Comparison of ENCODE assay signal across 8 cellular contexts in the genomic region with DNA sequence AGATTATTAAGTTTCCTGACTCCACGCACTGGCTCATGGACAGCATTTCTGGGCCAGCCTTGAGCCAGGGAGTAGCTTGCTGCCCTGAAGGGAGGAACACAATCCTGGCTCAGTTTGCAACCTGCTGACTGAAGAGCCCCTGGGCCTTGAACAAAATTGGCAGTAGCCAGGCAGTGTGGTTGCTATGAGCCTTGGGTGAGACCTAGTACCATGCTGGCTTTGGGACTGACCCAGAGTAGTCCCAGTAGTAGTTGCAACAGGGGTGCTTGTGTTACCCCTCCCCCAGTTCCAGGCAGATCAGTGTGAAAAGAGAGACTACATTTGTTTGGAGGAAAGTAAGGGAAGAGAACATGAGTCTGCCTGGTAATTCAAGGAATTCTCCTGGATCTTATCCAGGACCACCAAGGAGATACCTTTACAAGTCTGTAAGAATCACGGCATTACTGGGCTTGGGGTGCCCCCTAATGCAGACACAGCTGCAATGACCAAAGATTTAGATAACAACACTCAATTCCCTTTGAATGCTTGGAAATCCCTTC. TPM values are rescaled to one million over a fixed set of nuclear protein-coding genes. Genes with fewer than 3 reads are reported as not detected.
DNase-seq lines count a peak whose midpoint lies in the region; ATAC-seq and TF ChIP-seq lines count a peak whose summit lies in the region.

No MANE protein-coding gene starts in this region.

- in situ Hi-C loops in GM13976 (cut with MboI; ENCODE audit: low sequenced_read_pairs, unreplicated experiment): no loop called here

- no peaks in the 10 kb centered on the region for H3K27me3 Mint-ChIP-seq in brain

- DNase-seq in M059J (ENCODE audit: low read depth) (peak; percentile 77), islet precursor cell (peak; percentile 76), COLO668 (lab: John Stamatoyannopoulos, UW; ENCODE audit: unreplicated experiment) (no peak), GM13976 (ENCODE audit: low spot score) (no peak)

- H3K9me3 Mint-ChIP-seq in brain: peaks cover 0 to 9% (median 6%) of the 10 kb centered on the region in 5 experiments

- H3K4me3 ChIP-seq in ACC112 (ENCODE audit: low read depth, low read length): no peak overlapping the region

- peak overlapping the region; percentile 11; the same call in 1 of the 2 replicates for H3K27ac ChIP-seq in ACC112 (ENCODE audit: low read depth, low read length)

- no peaks in the 10 kb centered on the region for H3K4me1 Mint-ChIP-seq in brain

- no peak for ATAC-seq in HG02938 (IDR thresholded peaks at IDR 0.05; ENCODE audit: unreplicated experiment)
- no peak for ATAC-seq in GM18909 (IDR thresholded peaks at IDR 0.05; ENCODE audit: poor library complexity, unreplicated experiment)

- H2AFZ ChIP-seq in ACC112 (ENCODE audit: low read length, unreplicated experiment): no peak overlapping the region

- peaks cover 21% of the 10 kb centered on the region for H3K4me1 ChIP-seq in ACC112 (ENCODE audit: control insufficient read depth, insufficient read depth, low read length, unreplicated experiment)

- no peaks in the 10 kb centered on the region for H3K27me3 ChIP-seq in ACC112 (ENCODE audit: insufficient read depth, low read length)

- peak overlapping the region in 2 of 5 experiments; percentile 12 to 13 for H3K27ac Mint-ChIP-seq in brain

- no peak overlapping the region for H3K4me3 Mint-ChIP-seq in brain

- H3K36me3 ChIP-seq in ACC112 (ENCODE audit: insufficient read depth, low read length): no peaks in the 10 kb centered on the region

- TF ChIP-seq CTCF in brain (conservative IDR thresholded peaks at IDR 0.05) (peak; percentile 66 to 76), GM13976 (IDR thresholded peaks at IDR 0.05; ENCODE audit: borderline replicate concordance, control extremely low read depth, extremely low read depth, insufficient read depth, missing control alignments) (no peak)

- H3K36me3 Mint-ChIP-seq in brain: no peaks in the 10 kb centered on the region

- H3K79me2 ChIP-seq in ACC112 (ENCODE audit: control insufficient read depth, insufficient read depth, low read length, unreplicated experiment): peaks cover 33% of the 10 kb centered on the region

RNA-seq across cellular contexts. Expression of a gene that starts 22.0 kb away (rescaled TPM):
- 13.9 and 21.4 TPM in 2 replicates for total RNA-seq in M059J (2014; rRNA removed; shearing (Covaris generic))
- polyA plus RNA-seq in brain (ENCODE audit: insufficient read depth, low read depth, low replicate concordance): 0.78 TPM

RNA-seq across cellular contexts. Expression of a gene that starts 58.2 kb away (rescaled TPM):
- total RNA-seq in M059J (2014; rRNA removed; shearing (Covaris generic)): 0.17 and 1.4 TPM in 2 replicates
- polyA plus RNA-seq in brain (ENCODE audit: insufficient read depth, low read depth, low replicate concordance): 8.1 TPM

Comparison
In these comparisons a context has a peak if more than half of its experiments do, and no peak if none do; other contexts are left out.
1. DNase-seq: peak in M059J (single experiment) and islet precursor cell (single experiment); none in COLO668 (single experiment) and GM13976 (single experiment).